3 cellular contexts compared by ENCODE assay signal in the genomic region with DNA sequence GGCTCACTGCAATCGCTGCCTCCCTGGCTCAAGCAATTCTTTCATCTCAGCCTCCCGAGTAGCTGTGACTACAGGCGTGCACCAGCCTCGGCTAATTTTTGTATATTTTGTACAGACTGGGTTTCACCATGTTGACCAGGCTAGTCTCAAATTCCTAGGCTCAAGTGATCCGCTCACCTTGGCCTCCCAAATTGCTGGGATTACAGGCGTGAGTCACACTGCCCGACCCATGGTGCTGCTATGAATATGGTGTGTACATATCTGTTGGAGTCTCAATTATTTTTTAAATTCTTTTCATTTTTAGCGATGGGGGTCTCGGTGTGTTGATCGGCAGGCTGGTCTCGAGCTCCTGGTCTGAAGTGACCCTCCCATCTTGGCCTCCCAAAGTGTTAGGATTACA.
TF ChIP-seq lines count a peak whose summit lies in the region.

No MANE protein-coding gene starts in this region.

TF ChIP-seq in A549, 52 proteins besides CTCF, POLR2A, EP300 and RAD21:
- no peak for TF ChIP-seq GATA3 (IDR thresholded peaks at IDR 0.05; ENCODE audit: borderline replicate concordance)
- TF ChIP-seq CEBPB (IDR thresholded peaks at IDR 0.05), result no peak
- TF ChIP-seq HOXB13 (CRISPR knock-in tag; IDR thresholded peaks at IDR 0.05; ENCODE audit: low read depth), result no peak
- no peak for TF ChIP-seq NFE2L2 (conservative IDR thresholded peaks at IDR 0.05; ENCODE audit: low read length)
- TF ChIP-seq TP53 (CRISPR knock-in tag; IDR thresholded peaks at IDR 0.05), result no peak
- TF ChIP-seq CBX2 (IDR thresholded peaks at IDR 0.05; ENCODE audit: borderline replicate concordance, low read depth), result no peak
- TF ChIP-seq ZFP36 (IDR thresholded peaks at IDR 0.05; ENCODE audit: borderline replicate concordance, partially characterized antibody), result no peak
- no peak for TF ChIP-seq EHF (CRISPR knock-in tag; IDR thresholded peaks at IDR 0.05)
- TF ChIP-seq, protein P1, sequence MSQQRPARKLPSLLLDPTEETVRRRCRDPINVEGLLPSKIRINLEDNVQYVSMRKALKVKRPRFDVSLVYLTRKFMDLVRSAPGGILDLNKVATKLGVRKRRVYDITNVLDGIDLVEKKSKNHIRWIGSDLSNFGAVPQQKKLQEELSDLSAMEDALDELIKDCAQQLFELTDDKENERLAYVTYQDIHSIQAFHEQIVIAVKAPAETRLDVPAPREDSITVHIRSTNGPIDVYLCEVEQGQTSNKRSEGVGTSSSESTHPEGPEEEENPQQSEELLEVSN (IDR thresholded peaks at IDR 0.05; ENCODE audit: borderline replicate concordance, low read depth), result no peak
- no peak for TF ChIP-seq BHLHE40 (IDR thresholded peaks at IDR 0.05; ENCODE audit: low read depth, low read length)
- TF ChIP-seq, protein P2, sequence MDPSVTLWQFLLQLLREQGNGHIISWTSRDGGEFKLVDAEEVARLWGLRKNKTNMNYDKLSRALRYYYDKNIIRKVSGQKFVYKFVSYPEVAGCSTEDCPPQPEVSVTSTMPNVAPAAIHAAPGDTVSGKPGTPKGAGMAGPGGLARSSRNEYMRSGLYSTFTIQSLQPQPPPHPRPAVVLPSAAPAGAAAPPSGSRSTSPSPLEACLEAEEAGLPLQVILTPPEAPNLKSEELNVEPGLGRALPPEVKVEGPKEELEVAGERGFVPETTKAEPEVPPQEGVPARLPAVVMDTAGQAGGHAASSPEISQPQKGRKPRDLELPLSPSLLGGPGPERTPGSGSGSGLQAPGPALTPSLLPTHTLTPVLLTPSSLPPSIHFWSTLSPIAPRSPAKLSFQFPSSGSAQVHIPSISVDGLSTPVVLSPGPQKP (IDR thresholded peaks at IDR 0.05; ENCODE audit: low read depth, low read length), result no peak
- TF ChIP-seq SMC3 (IDR thresholded peaks at IDR 0.05), result no peak
- no peak for TF ChIP-seq MYC (IDR thresholded peaks at IDR 0.05; ENCODE audit: borderline replicate concordance, low read length)
- no peak for TF ChIP-seq CHD4 (IDR thresholded peaks at IDR 0.05; ENCODE audit: borderline replicate concordance)
- no peak for TF ChIP-seq PHF8 (IDR thresholded peaks at IDR 0.05; ENCODE audit: borderline replicate concordance, low read depth)
- TF ChIP-seq, protein P3, sequence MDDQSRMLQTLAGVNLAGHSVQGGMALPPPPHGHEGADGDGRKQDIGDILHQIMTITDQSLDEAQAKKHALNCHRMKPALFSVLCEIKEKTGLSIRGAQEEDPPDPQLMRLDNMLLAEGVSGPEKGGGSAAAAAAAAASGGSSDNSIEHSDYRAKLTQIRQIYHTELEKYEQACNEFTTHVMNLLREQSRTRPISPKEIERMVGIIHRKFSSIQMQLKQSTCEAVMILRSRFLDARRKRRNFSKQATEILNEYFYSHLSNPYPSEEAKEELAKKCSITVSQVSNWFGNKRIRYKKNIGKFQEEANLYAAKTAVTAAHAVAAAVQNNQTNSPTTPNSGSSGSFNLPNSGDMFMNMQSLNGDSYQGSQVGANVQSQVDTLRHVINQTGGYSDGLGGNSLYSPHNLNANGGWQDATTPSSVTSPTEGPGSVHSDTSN (IDR thresholded peaks at IDR 0.05), result no peak
- no peak for TF ChIP-seq NR3C1 (IDR thresholded peaks at IDR 0.05)

TF ChIP-seq in endothelial cell of umbilical vein, 7 proteins besides CTCF, POLR2A, EP300 and RAD21:
- TF ChIP-seq MYC (IDR thresholded peaks at IDR 0.05; ENCODE audit: low read depth, low read length), result no peak
- TF ChIP-seq FOS (IDR thresholded peaks at IDR 0.05; ENCODE audit: borderline replicate concordance, insufficient read depth, low read length), result no peak
- TF ChIP-seq EZH2 (IDR thresholded peaks at IDR 0.05; ENCODE audit: borderline replicate concordance, low read depth, low read length, severe bottlenecking), result no peak
- no peak for TF ChIP-seq JUN (IDR thresholded peaks at IDR 0.05; ENCODE audit: borderline replicate concordance, insufficient read depth, insufficient read length, low read depth)
- TF ChIP-seq, protein P4, sequence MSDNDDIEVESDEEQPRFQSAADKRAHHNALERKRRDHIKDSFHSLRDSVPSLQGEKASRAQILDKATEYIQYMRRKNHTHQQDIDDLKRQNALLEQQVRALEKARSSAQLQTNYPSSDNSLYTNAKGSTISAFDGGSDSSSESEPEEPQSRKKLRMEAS (IDR thresholded peaks at IDR 0.05; ENCODE audit: insufficient read depth, insufficient read length), result no peak
- TF ChIP-seq GATA2 (IDR thresholded peaks at IDR 0.05; ENCODE audit: insufficient read depth, insufficient read length, low read depth, low read length), result no peak
- TF ChIP-seq POLR2AphosphoS5 (IDR thresholded peaks at IDR 0.05; ENCODE audit: insufficient read depth, low read depth, low read length), result no peak

TF ChIP-seq in GM23338, 12 proteins besides CTCF, POLR2A, EP300 and RAD21:
- TF ChIP-seq CREB1 (CRISPR knock-in tag; IDR thresholded peaks at IDR 0.05; ENCODE audit: low read depth) (no peak), EZH2phosphoT487 (IDR thresholded peaks at IDR 0.05; ENCODE audit: unreplicated experiment) (no peak), ZNF331 (CRISPR knock-in tag; IDR thresholded peaks at IDR 0.05; ENCODE audit: low read depth) (no peak), NANOG (IDR thresholded peaks at IDR 0.05; ENCODE audit: borderline replicate concordance) (no peak), STAT1 (IDR thresholded peaks at IDR 0.05; ENCODE audit: unreplicated experiment) (no peak), POLR2AphosphoS5 (IDR thresholded peaks at IDR 0.05; ENCODE audit: low read depth) (no peak), ZNF114 (CRISPR knock-in tag; IDR thresholded peaks at IDR 0.05) (no peak), EZH2 (IDR thresholded peaks at IDR 0.05; ENCODE audit: low read depth, unreplicated experiment) (no peak), JUNB (IDR thresholded peaks at IDR 0.05; ENCODE audit: unreplicated experiment) (no peak)
- TF ChIP-seq, protein P5, sequence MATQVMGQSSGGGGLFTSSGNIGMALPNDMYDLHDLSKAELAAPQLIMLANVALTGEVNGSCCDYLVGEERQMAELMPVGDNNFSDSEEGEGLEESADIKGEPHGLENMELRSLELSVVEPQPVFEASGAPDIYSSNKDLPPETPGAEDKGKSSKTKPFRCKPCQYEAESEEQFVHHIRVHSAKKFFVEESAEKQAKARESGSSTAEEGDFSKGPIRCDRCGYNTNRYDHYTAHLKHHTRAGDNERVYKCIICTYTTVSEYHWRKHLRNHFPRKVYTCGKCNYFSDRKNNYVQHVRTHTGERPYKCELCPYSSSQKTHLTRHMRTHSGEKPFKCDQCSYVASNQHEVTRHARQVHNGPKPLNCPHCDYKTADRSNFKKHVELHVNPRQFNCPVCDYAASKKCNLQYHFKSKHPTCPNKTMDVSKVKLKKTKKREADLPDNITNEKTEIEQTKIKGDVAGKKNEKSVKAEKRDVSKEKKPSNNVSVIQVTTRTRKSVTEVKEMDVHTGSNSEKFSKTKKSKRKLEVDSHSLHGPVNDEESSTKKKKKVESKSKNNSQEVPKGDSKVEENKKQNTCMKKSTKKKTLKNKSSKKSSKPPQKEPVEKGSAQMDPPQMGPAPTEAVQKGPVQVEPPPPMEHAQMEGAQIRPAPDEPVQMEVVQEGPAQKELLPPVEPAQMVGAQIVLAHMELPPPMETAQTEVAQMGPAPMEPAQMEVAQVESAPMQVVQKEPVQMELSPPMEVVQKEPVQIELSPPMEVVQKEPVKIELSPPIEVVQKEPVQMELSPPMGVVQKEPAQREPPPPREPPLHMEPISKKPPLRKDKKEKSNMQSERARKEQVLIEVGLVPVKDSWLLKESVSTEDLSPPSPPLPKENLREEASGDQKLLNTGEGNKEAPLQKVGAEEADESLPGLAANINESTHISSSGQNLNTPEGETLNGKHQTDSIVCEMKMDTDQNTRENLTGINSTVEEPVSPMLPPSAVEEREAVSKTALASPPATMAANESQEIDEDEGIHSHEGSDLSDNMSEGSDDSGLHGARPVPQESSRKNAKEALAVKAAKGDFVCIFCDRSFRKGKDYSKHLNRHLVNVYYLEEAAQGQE (IDR thresholded peaks at IDR 0.05; ENCODE audit: unreplicated experiment), result no peak
- TF ChIP-seq, protein P6, sequence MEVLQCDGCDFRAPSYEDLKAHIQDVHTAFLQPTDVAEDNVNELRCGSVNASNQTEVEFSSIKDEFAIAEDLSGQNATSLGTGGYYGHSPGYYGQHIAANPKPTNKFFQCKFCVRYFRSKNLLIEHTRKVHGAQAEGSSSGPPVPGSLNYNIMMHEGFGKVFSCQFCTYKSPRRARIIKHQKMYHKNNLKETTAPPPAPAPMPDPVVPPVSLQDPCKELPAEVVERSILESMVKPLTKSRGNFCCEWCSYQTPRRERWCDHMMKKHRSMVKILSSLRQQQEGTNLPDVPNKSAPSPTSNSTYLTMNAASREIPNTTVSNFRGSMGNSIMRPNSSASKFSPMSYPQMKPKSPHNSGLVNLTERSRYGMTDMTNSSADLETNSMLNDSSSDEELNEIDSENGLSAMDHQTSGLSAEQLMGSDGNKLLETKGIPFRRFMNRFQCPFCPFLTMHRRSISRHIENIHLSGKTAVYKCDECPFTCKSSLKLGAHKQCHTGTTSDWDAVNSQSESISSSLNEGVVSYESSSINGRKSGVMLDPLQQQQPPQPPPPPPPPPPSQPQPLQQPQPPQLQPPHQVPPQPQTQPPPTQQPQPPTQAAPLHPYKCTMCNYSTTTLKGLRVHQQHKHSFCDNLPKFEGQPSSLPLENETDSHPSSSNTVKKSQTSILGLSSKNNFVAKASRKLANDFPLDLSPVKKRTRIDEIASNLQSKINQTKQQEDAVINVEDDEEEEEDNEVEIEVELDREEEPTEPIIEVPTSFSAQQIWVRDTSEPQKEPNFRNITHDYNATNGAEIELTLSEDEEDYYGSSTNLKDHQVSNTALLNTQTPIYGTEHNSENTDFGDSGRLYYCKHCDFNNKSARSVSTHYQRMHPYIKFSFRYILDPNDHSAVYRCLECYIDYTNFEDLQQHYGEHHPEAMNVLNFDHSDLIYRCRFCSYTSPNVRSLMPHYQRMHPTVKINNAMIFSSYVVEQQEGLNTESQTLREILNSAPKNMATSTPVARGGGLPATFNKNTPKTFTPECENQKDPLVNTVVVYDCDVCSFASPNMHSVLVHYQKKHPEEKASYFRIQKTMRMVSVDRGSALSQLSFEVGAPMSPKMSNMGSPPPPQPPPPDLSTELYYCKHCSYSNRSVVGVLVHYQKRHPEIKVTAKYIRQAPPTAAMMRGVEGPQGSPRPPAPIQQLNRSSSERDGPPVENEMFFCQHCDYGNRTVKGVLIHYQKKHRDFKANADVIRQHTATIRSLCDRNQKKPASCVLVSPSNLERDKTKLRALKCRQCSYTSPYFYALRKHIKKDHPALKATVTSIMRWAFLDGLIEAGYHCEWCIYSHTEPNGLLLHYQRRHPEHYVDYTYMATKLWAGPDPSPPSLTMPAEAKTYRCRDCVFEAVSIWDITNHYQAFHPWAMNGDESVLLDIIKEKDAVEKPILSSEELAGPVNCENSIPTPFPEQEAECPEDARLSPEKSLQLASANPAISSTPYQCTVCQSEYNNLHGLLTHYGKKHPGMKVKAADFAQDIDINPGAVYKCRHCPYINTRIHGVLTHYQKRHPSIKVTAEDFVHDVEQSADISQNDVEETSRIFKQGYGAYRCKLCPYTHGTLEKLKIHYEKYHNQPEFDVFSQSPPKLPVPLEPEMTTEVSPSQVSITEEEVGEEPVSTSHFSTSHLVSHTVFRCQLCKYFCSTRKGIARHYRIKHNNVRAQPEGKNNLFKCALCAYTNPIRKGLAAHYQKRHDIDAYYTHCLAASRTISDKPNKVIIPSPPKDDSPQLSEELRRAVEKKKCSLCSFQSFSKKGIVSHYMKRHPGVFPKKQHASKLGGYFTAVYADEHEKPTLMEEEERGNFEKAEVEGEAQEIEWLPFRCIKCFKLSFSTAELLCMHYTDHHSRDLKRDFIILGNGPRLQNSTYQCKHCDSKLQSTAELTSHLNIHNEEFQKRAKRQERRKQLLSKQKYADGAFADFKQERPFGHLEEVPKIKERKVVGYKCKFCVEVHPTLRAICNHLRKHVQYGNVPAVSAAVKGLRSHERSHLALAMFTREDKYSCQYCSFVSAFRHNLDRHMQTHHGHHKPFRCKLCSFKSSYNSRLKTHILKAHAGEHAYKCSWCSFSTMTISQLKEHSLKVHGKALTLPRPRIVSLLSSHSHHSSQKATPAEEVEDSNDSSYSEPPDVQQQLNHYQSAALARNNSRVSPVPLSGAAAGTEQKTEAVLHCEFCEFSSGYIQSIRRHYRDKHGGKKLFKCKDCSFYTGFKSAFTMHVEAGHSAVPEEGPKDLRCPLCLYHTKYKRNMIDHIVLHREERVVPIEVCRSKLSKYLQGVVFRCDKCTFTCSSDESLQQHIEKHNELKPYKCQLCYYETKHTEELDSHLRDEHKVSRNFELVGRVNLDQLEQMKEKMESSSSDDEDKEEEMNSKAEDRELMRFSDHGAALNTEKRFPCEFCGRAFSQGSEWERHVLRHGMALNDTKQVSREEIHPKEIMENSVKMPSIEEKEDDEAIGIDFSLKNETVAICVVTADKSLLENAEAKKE (CRISPR knock-in tag; IDR thresholded peaks at IDR 0.05), result no peak
- TF ChIP-seq, protein P7, sequence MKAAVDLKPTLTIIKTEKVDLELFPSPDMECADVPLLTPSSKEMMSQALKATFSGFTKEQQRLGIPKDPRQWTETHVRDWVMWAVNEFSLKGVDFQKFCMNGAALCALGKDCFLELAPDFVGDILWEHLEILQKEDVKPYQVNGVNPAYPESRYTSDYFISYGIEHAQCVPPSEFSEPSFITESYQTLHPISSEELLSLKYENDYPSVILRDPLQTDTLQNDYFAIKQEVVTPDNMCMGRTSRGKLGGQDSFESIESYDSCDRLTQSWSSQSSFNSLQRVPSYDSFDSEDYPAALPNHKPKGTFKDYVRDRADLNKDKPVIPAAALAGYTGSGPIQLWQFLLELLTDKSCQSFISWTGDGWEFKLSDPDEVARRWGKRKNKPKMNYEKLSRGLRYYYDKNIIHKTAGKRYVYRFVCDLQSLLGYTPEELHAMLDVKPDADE (IDR thresholded peaks at IDR 0.05), result no peak
